10 cellular contexts compared by ENCODE assay signal in genomic region chr5:173396311-173396993, GRCh38.
DNase-seq lines count a peak whose midpoint lies in the region; ATAC-seq and TF ChIP-seq lines count a peak whose summit lies in the region.
"Had no signal": no experiment of that assay in that cellular context is flagged by ENCODE, and none has a peak within 500 bp of the region (broad histone marks: within the 10 kb centered on the region; RNA-seq: fewer than 3 reads in every experiment).

No MANE protein-coding gene starts in this region.

- peak; percentile 34 to 38 for DNase-seq in Caco-2
- DNase-seq in ecto neural progenitor cell (ENCODE audit: low spot score): peak; percentile 55
- peak; percentile 63 for DNase-seq in midbrain (lab: John Stamatoyannopoulos, UW)
- DNase-seq in DMS153 (lab: John Stamatoyannopoulos, UW): no peak
- DNase-seq in NCI-H2171 (lab: John Stamatoyannopoulos, UW): no peak
- DNase-seq in NCI-H446 (lab: John Stamatoyannopoulos, UW): no peak
- DNase-seq: activated CD4-positive, alpha-beta T cell treated with anti-CD3 and anti-CD28 coated beads for 48 hours; NCI-H1105 had no signal

- POLR2A ChIA-PET in Caco-2 (lab: Charles Lee): no interaction called here

- CTCF ChIA-PET in Caco-2 (lab: Charles Lee): interaction anchor here (0.6 to 1.0 kb wide), 2 partner anchors 115 to 177 kb away, joined by 4 to 11 read pairs; no protein-coding TSS in a partner anchor

- H3K36me3 ChIP-seq in Caco-2 (ENCODE audit: control insufficient read depth, insufficient read depth, low read length): no peaks in the 10 kb centered on the region

- TF ChIP-seq RAD21 in Ishikawa (IDR thresholded peaks at IDR 0.05; ENCODE audit: low read depth): peak; percentile 28; the same call in 1 of the 2 replicates

- no peaks in the 10 kb centered on the region for H3K36me3 Mint-ChIP-seq in Caco-2 (ENCODE audit: insufficient read depth, unreplicated experiment)

- TF ChIP-seq CTCF in Caco-2 (IDR thresholded peaks at IDR 0.05; ENCODE audit: insufficient read depth in 1 of 2, low read depth in 1 of 2, low read length in 1 of 2, severe bottlenecking in 1 of 2, unreplicated experiment in 1 of 2): peak; percentile 22 to 38

- H3K4me1 Mint-ChIP-seq in Caco-2 (ENCODE audit: low read depth, unreplicated experiment): no peaks in the 10 kb centered on the region

- ATAC-seq in HG03442 (IDR thresholded peaks at IDR 0.05; ENCODE audit: unreplicated experiment): no peak

- no peak overlapping the region for H3K27ac Mint-ChIP-seq in Caco-2 (ENCODE audit: unreplicated experiment)

- peaks cover 24% of the 10 kb centered on the region for H3K9me3 Mint-ChIP-seq in Caco-2 (ENCODE audit: unreplicated experiment)

- peaks cover 8% of the 10 kb centered on the region for H3K9me3 ChIP-seq in Caco-2

- H3K4me3 Mint-ChIP-seq in Caco-2 (ENCODE audit: unreplicated experiment): no peak overlapping the region

- BruUV-seq in Caco-2 (replicated peaks; lab: Mats Ljungman, UMichigan): no TSS peak

- H3K27me3 Mint-ChIP-seq in Caco-2 (ENCODE audit: insufficient read depth, unreplicated experiment): peaks cover 2% of the 10 kb centered on the region

- no peak for TF ChIP-seq EP300 in Ishikawa (IDR thresholded peaks at IDR 0.05; ENCODE audit: borderline replicate concordance)

- no peaks in the 10 kb centered on the region for H3K27me3 ChIP-seq in Caco-2 (replicated peaks; ENCODE audit: control insufficient read depth, insufficient read depth, low read length)

- no peaks in the 10 kb centered on the region for H3K4me1 ChIP-seq in Caco-2

- no peak overlapping the region for H3K4me3 ChIP-seq in Caco-2 (ENCODE audit: low read depth, low read length)

- intact Hi-C loops in Caco-2 (cut with micrococcal nuclease; ENCODE audit: unreplicated experiment): loop anchor here (5.0 kb wide), 2 partner anchors 104 to 186 kb away; no protein-coding TSS in a partner anchor

TF ChIP-seq in Ishikawa, 13 proteins besides CTCF, POLR2A, EP300 and RAD21:
- no peak for TF ChIP-seq CREB1 (IDR thresholded peaks at IDR 0.05; ENCODE audit: low read depth)
- no peak for TF ChIP-seq MAX (IDR thresholded peaks at IDR 0.05)
- no peak for TF ChIP-seq TEAD4 (IDR thresholded peaks at IDR 0.05)
- no peak for TF ChIP-seq EGR1 (IDR thresholded peaks at IDR 0.05)
- no peak for TF ChIP-seq NFIC (IDR thresholded peaks at IDR 0.05)
- TF ChIP-seq ZBTB7A (IDR thresholded peaks at IDR 0.05; ENCODE audit: low read depth): no peak
- TF ChIP-seq, protein P1, sequence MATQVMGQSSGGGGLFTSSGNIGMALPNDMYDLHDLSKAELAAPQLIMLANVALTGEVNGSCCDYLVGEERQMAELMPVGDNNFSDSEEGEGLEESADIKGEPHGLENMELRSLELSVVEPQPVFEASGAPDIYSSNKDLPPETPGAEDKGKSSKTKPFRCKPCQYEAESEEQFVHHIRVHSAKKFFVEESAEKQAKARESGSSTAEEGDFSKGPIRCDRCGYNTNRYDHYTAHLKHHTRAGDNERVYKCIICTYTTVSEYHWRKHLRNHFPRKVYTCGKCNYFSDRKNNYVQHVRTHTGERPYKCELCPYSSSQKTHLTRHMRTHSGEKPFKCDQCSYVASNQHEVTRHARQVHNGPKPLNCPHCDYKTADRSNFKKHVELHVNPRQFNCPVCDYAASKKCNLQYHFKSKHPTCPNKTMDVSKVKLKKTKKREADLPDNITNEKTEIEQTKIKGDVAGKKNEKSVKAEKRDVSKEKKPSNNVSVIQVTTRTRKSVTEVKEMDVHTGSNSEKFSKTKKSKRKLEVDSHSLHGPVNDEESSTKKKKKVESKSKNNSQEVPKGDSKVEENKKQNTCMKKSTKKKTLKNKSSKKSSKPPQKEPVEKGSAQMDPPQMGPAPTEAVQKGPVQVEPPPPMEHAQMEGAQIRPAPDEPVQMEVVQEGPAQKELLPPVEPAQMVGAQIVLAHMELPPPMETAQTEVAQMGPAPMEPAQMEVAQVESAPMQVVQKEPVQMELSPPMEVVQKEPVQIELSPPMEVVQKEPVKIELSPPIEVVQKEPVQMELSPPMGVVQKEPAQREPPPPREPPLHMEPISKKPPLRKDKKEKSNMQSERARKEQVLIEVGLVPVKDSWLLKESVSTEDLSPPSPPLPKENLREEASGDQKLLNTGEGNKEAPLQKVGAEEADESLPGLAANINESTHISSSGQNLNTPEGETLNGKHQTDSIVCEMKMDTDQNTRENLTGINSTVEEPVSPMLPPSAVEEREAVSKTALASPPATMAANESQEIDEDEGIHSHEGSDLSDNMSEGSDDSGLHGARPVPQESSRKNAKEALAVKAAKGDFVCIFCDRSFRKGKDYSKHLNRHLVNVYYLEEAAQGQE (IDR thresholded peaks at IDR 0.05; ENCODE audit: low read depth): no peak
- no peak for TF ChIP-seq TCF12 (IDR thresholded peaks at IDR 0.05; ENCODE audit: low read depth)
- TF ChIP-seq TAF1 (IDR thresholded peaks at IDR 0.05; ENCODE audit: low read depth): no peak
- TF ChIP-seq, protein P2, sequence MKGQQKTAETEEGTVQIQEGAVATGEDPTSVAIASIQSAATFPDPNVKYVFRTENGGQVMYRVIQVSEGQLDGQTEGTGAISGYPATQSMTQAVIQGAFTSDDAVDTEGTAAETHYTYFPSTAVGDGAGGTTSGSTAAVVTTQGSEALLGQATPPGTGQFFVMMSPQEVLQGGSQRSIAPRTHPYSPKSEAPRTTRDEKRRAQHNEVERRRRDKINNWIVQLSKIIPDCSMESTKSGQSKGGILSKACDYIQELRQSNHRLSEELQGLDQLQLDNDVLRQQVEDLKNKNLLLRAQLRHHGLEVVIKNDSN (IDR thresholded peaks at IDR 0.05): no peak
- no peak for TF ChIP-seq FOXM1 (IDR thresholded peaks at IDR 0.05; ENCODE audit: borderline replicate concordance, low read depth)

Comparison
In these comparisons a context has a peak if more than half of its experiments do, and no peak if none do; other contexts are left out.
1. DNase-seq: peak in Caco-2 (2 of 2), ecto neural progenitor cell (single experiment) and midbrain (single experiment); none in DMS153 (single experiment), NCI-H2171 (single experiment) and NCI-H446 (0 of 2).